ENCODE assay signal across 21 cellular contexts in the genomic region with DNA sequence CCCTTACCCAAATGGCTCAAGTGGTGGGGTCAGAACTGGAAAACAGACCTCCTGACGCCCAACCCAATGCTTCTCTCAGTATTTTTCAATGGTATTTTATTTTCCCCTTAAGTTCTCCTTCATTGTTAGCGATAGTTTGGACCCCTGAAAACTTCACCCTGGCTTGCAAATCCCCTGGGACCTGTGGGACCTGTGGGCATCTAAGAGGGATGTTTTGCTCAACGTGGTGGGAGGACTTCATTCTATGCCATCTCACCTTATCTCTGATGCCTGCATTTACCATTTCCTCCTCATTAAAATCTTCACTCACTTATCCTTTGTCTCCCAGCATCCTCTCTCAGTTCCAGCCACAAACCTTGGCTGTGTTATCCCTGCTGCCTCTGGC. TPM values are rescaled to one million over a fixed set of nuclear protein-coding genes. Genes with fewer than 3 reads are reported as not detected.
DNase-seq lines count a peak whose midpoint lies in the region; ATAC-seq and TF ChIP-seq lines count a peak whose summit lies in the region.
"Had no signal": no experiment of that assay in that cellular context is flagged by ENCODE, and none has a peak within 500 bp of the region (broad histone marks: within the 10 kb centered on the region; RNA-seq: fewer than 3 reads in every experiment).

No MANE protein-coding gene starts in this region.

- ATAC-seq in GM18867 (IDR thresholded peaks at IDR 0.05; ENCODE audit: unreplicated experiment), result peak; percentile 6
- no peak for ATAC-seq in activated T-helper 17 cell treated with anti-CD3 and anti-CD28 coated beads, Interleukin-2, amount 50 U/mL, for 72 hours (replicated peaks)
- ATAC-seq in naive thymus-derived CD4-positive, alpha-beta T cell, result no peak
- ATAC-seq: heart left ventricle; stimulated activated memory B cell treated with anti-CD40 and anti-IgM and Interleukin-4, amounts not matched to agents 10 μg/mL and 1 μg/mL and 100 μg/mL, for 72 hours had no signal

- H3K9me3 ChIP-seq in naive thymus-derived CD4-positive, alpha-beta T cell (ENCODE audit: control insufficient read depth in 2 of 3, low read length in 3 of 3), result no peaks in the 10 kb centered on the region
- H3K9me3 ChIP-seq in uterus, result no peaks in the 10 kb centered on the region
- H3K9me3 ChIP-seq in left ventricle myocardium inferior (replicated peaks), result no peaks in the 10 kb centered on the region
- H3K9me3 ChIP-seq: heart left ventricle had no signal

- POLR2A ChIA-PET in naive thymus-derived CD4-positive, alpha-beta T cell (lab: Charles Lee), result no interaction called here

- TF ChIP-seq CTCF in uterus (IDR thresholded peaks at IDR 0.05) (no peak), left ventricle myocardium inferior (IDR thresholded peaks at IDR 0.05; ENCODE audit: borderline replicate concordance) (no peak)

- CTCF ChIA-PET in naive thymus-derived CD4-positive, alpha-beta T cell (lab: Charles Lee), result interaction anchor here (1.0 to 1.3 kb wide), 3 partner anchors 12 to 87 kb away, joined by 3 to 4 read pairs (median 3); no protein-coding TSS in a partner anchor

- H3K36me3 Mint-ChIP-seq in activated T-cell treated with anti-CD3 and anti-CD28 coated beads, Interleukin-2, amount 50 U/mL, for 24 hours (ENCODE audit: low read depth), result no peaks in the 10 kb centered on the region
- no peaks in the 10 kb centered on the region for H3K36me3 Mint-ChIP-seq in activated T-helper 17 cell treated with anti-CD3 and anti-CD28 coated beads, Interleukin-2, amount 50 U/mL, for 72 hours (ENCODE audit: low read depth)
- peaks cover 0 to 4% (median 0%) of the 10 kb centered on the region in 5 donors for H3K36me3 Mint-ChIP-seq in naive thymus-derived CD4-positive, alpha-beta T cell
- H3K36me3 Mint-ChIP-seq: immature natural killer cell; stimulated activated memory B cell treated with anti-CD40 and anti-IgM and Interleukin-4, amounts not matched to agents 10 μg/mL and 1 μg/mL and 100 μg/mL, for 72 hours had no signal

- H3K27ac ChIP-seq in naive thymus-derived CD4-positive, alpha-beta T cell (ENCODE audit: low read depth, low read length), result no peak overlapping the region
- no peak overlapping the region for H3K27ac ChIP-seq in uterus
- H3K27ac ChIP-seq in left ventricle myocardium inferior (replicated peaks), result no peak overlapping the region
- H3K27ac ChIP-seq: cardiac muscle cell had no signal

- no peak for DNase-seq in activated T-cell treated with anti-CD3 and anti-CD28 coated beads, Interleukin-2, amount 50 U/mL, for 24 hours
- DNase-seq in activated T-cell treated with anti-CD3 and anti-CD28 coated beads for 4 hours (no peak), uterus (no peak), NCI-H748 treated with DMSO at 0.1 percent for 48 hours (lab: John Stamatoyannopoulos, UW) (no peak), left ventricle myocardium inferior (no peak)
- no peak for DNase-seq in naive thymus-derived CD4-positive, alpha-beta T cell
- DNase-seq: amygdala, DMS79 treated with DMSO at 0.1 percent for 48 hours, heart left ventricle, left ventricle myocardium superior, NCI-H1417, NCI-H526 had no signal

- H3K36me3 ChIP-seq in naive thymus-derived CD4-positive, alpha-beta T cell (ENCODE audit: control insufficient read depth in 2 of 3, insufficient read depth in 3 of 3, low read length in 3 of 3), result no peaks in the 10 kb centered on the region
- H3K36me3 ChIP-seq in uterus, result no peaks in the 10 kb centered on the region
- H3K36me3 ChIP-seq in left ventricle myocardium inferior, result no peaks in the 10 kb centered on the region
- H3K36me3 ChIP-seq: cardiac muscle cell, heart left ventricle had no signal

- peak overlapping the region; percentile 27 for H3K4me3 Mint-ChIP-seq in activated T-cell treated with anti-CD3 and anti-CD28 coated beads, Interleukin-2, amount 50 U/mL, for 24 hours
- no peak overlapping the region for H3K4me3 Mint-ChIP-seq in activated T-helper 17 cell treated with anti-CD3 and anti-CD28 coated beads, Interleukin-2, amount 50 U/mL, for 72 hours
- peak overlapping the region in 4 of 10 donors; percentile 26 to 70 (median 42) for H3K4me3 Mint-ChIP-seq in naive thymus-derived CD4-positive, alpha-beta T cell
- H3K4me3 Mint-ChIP-seq: dendritic cell treated with granulocyte-macrophage colony-stimulating factor and Interleukin-4, amounts not matched to agents 40 ng/mL and 50 ng/mL, for 4 days; stimulated activated memory B cell treated with anti-CD40 and anti-IgM and Interleukin-4, amounts not matched to agents 10 μg/mL and 1 μg/mL and 100 μg/mL, for 72 hours had no signal

- peaks cover 0 to 61% of the 10 kb centered on the region in 2 donors for H3K4me1 ChIP-seq in naive thymus-derived CD4-positive, alpha-beta T cell (ENCODE audit: control insufficient read depth in 2 of 2, insufficient read depth in 2 of 2, low read length in 2 of 2)
- H3K4me1 ChIP-seq in uterus (no peaks in the 10 kb centered on the region), left ventricle myocardium inferior (peaks cover 7% of the 10 kb centered on the region)

- H3K4me1 Mint-ChIP-seq in activated T-cell treated with anti-CD3 and anti-CD28 coated beads, Interleukin-2, amount 50 U/mL, for 24 hours (ENCODE audit: low read depth), result peaks cover 24% of the 10 kb centered on the region
- peaks cover 5% of the 10 kb centered on the region for H3K4me1 Mint-ChIP-seq in activated T-helper 17 cell treated with anti-CD3 and anti-CD28 coated beads, Interleukin-2, amount 50 U/mL, for 72 hours
- peaks cover 11 to 36% (median 12%) of the 10 kb centered on the region in 7 donors for H3K4me1 Mint-ChIP-seq in naive thymus-derived CD4-positive, alpha-beta T cell

- no peaks in the 10 kb centered on the region for H3K27me3 Mint-ChIP-seq in activated T-cell treated with anti-CD3 and anti-CD28 coated beads, Interleukin-2, amount 50 U/mL, for 24 hours
- no peaks in the 10 kb centered on the region for H3K27me3 Mint-ChIP-seq in activated T-helper 17 cell treated with anti-CD3 and anti-CD28 coated beads, Interleukin-2, amount 50 U/mL, for 72 hours
- H3K27me3 Mint-ChIP-seq in naive thymus-derived CD4-positive, alpha-beta T cell, result peaks cover 0 to 3% (median 0%) of the 10 kb centered on the region in 5 donors
- H3K27me3 Mint-ChIP-seq: dendritic cell treated with granulocyte-macrophage colony-stimulating factor and Interleukin-4, amounts not matched to agents 40 ng/mL and 50 ng/mL, for 4 days; progenitor cell of endocrine pancreas; stimulated activated memory B cell treated with anti-CD40 and anti-IgM and Interleukin-4, amounts not matched to agents 10 μg/mL and 1 μg/mL and 100 μg/mL, for 72 hours had no signal

- no peak overlapping the region for H3K4me3 ChIP-seq in naive thymus-derived CD4-positive, alpha-beta T cell (ENCODE audit: low read length)
- H3K4me3 ChIP-seq in uterus, result no peak overlapping the region
- no peak overlapping the region for H3K4me3 ChIP-seq in left ventricle myocardium inferior
- H3K4me3 ChIP-seq: cardiac muscle cell, heart left ventricle had no signal

- peak overlapping the region; percentile 98 for H3K27ac Mint-ChIP-seq in activated T-cell treated with anti-CD3 and anti-CD28 coated beads, Interleukin-2, amount 50 U/mL, for 24 hours
- peak overlapping the region; percentile 74 for H3K27ac Mint-ChIP-seq in activated T-helper 17 cell treated with anti-CD3 and anti-CD28 coated beads, Interleukin-2, amount 50 U/mL, for 72 hours
- peak overlapping the region in 5 of 9 donors; percentile 49 to 90 (median 67) for H3K27ac Mint-ChIP-seq in naive thymus-derived CD4-positive, alpha-beta T cell
- H3K27ac Mint-ChIP-seq: dendritic cell treated with granulocyte-macrophage colony-stimulating factor and Interleukin-4, amounts not matched to agents 40 ng/mL and 50 ng/mL, for 4 days; immature natural killer cell; progenitor cell of endocrine pancreas; stimulated activated memory B cell treated with anti-CD40 and anti-IgM and Interleukin-4, amounts not matched to agents 10 μg/mL and 1 μg/mL and 100 μg/mL, for 72 hours had no signal

- intact Hi-C loops in naive thymus-derived CD4-positive, alpha-beta T cell (cut with micrococcal nuclease), result loop anchor here in 1 of 2 donors (1.0 to 5.0 kb wide), 4 partner anchors 20 to 439 kb away; a partner anchor contains a TSS
- intact Hi-C loops in uterus (cut with DNase I; ENCODE audit: low total_unique reads) (no loop called here), left ventricle myocardium inferior (cut with micrococcal nuclease) (no loop called here)

- no peak for TF ChIP-seq POLR2A in uterus (IDR thresholded peaks at IDR 0.05)

- no peaks in the 10 kb centered on the region for H3K9me3 Mint-ChIP-seq in activated T-cell treated with anti-CD3 and anti-CD28 coated beads, Interleukin-2, amount 50 U/mL, for 24 hours
- no peaks in the 10 kb centered on the region for H3K9me3 Mint-ChIP-seq in activated T-helper 17 cell treated with anti-CD3 and anti-CD28 coated beads, Interleukin-2, amount 50 U/mL, for 72 hours
- no peaks in the 10 kb centered on the region for H3K9me3 Mint-ChIP-seq in naive thymus-derived CD4-positive, alpha-beta T cell
- H3K9me3 Mint-ChIP-seq: dendritic cell treated with granulocyte-macrophage colony-stimulating factor and Interleukin-4, amounts not matched to agents 40 ng/mL and 50 ng/mL, for 4 days; immature natural killer cell; stimulated activated memory B cell treated with anti-CD40 and anti-IgM and Interleukin-4, amounts not matched to agents 10 μg/mL and 1 μg/mL and 100 μg/mL, for 72 hours had no signal

- H3K27me3 ChIP-seq in naive thymus-derived CD4-positive, alpha-beta T cell (ENCODE audit: control insufficient read depth in 2 of 2, insufficient read depth in 2 of 2, low read length in 2 of 2), result no peaks in the 10 kb centered on the region
- no peaks in the 10 kb centered on the region for H3K27me3 ChIP-seq in uterus
- peaks cover 19% of the 10 kb centered on the region for H3K27me3 ChIP-seq in left ventricle myocardium inferior (ENCODE audit: low read depth)
- H3K27me3 ChIP-seq: cardiac muscle cell had no signal

RNA-seq across cellular contexts. Expression of a gene that starts 59.4 kb away (rescaled TPM):
- total RNA-seq in activated T-helper 17 cell treated with anti-CD3 and anti-CD28 coated beads, Interleukin-2, amount 50 U/mL, for 72 hours, result 1,000 to 10,000 TPM; 1,048 to 1,422 TPM
- total RNA-seq in naive thymus-derived CD4-positive, alpha-beta T cell, result 100 to 1,000 TPM in 1 of 5 experiments, 10 to 100 TPM in 2, 1 to 10 TPM in 1, under 1 TPM in 1; 1.00 to 692 (median 20.3) TPM
- 1 to 10 TPM; 1.8 to 3.0 TPM for polyA plus RNA-seq in naive thymus-derived CD4-positive, alpha-beta T cell
- total RNA-seq in uterus, result 100 to 1,000 TPM in 1 of 4 donors, 1 to 10 TPM in 1, not detected in 2; 2.8 to 122 TPM
- 0.52 TPM for total RNA-seq in left ventricle myocardium inferior
- total RNA-seq: cardiac muscle cell, endothelial cell of umbilical vein, M059J, progenitor cell of endocrine pancreas had no signal
- polyA plus RNA-seq: cardiac muscle cell, endothelial cell of umbilical vein had no signal
